In the genomic region with DNA sequence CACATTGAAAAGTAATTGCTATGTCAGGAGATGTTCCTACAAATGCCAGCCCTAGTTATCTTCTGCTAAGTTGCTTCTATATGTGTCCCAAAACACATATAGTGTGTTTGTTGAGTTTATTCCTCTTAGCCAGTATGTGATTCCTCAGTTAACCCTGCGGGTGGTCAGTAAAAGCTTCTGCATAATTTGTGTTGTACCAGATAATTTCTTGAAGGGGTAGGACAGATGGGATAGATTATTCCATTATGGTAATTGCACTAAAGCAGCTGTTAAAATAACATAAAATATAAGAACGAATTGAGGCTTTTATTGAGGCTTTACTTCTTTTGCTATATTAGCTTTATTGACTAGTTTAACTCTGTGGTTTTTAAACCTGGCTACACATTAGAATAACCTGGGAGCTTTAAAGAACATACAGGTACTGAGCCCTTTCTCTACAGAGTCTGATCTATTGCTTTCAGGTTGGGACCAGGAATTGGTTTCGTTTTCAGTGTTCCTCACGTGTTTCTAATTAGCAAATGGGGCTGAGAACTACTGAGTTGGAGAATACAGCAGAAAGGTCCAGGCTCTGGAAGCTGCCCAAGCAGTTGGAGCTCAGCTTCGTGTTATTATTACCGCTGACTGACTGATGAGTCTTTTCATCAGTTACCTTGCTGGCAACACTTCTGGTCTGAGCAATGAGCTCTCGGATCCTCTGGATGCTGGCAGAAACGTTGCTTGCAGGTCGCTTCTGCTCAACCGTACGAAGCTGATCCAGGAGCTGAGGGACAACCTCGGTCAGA, we compare ENCODE assay signal across 11 cellular contexts. TPM values are rescaled to one million over a fixed set of nuclear protein-coding genes. Genes with fewer than 3 reads are reported as not detected.
DNase-seq lines count a peak whose midpoint lies in the region; ATAC-seq and TF ChIP-seq lines count a peak whose summit lies in the region.
"Had no signal": no experiment of that assay in that cellular context is flagged by ENCODE, and none has a peak within 500 bp of the region (broad histone marks: within the 10 kb centered on the region; RNA-seq: fewer than 3 reads in every experiment).

No MANE protein-coding gene starts in this region.

- no peak overlapping the region for H3K27ac Mint-ChIP-seq in MCF 10A (ENCODE audit: low read depth, unreplicated experiment)
- H3K27ac Mint-ChIP-seq: stimulated activated naive CD8-positive, alpha-beta T cell treated with anti-CD3 and anti-CD28 coated beads, Interleukin-15, amount 100 ng/mL, for 72 hours had no signal

- no peaks in the 10 kb centered on the region for H3K36me3 ChIP-seq in breast epithelium
- H3K36me3 ChIP-seq: prostate gland had no signal

- no peaks in the 10 kb centered on the region for H3K9me3 Mint-ChIP-seq in MCF 10A (ENCODE audit: unreplicated experiment)
- H3K9me3 Mint-ChIP-seq: stimulated activated naive CD8-positive, alpha-beta T cell treated with anti-CD3 and anti-CD28 coated beads, Interleukin-15, amount 100 ng/mL, for 72 hours had no signal

- H3K4me1 Mint-ChIP-seq in MCF 10A (ENCODE audit: insufficient read depth, unreplicated experiment), result no peaks in the 10 kb centered on the region
- H3K4me1 Mint-ChIP-seq: stimulated activated naive CD8-positive, alpha-beta T cell treated with anti-CD3 and anti-CD28 coated beads, Interleukin-15, amount 100 ng/mL, for 72 hours had no signal

- BruUV-seq in MCF 10A (replicated peaks; lab: Mats Ljungman, UMichigan), result no TSS peak

- DNase-seq in breast epithelium (ENCODE audit: low spot score in 2 of 2) (no peak), MCF 10A (ENCODE audit: unreplicated experiment) (no peak), NCI-H446 (lab: John Stamatoyannopoulos, UW) (peak; percentile 9 to 52), dedifferentiated amniotic fluid mesenchymal stem cell (ENCODE audit: extremely low spot score) (peak; percentile 21), activated T-cell treated with anti-CD3 and anti-CD28 coated beads for 4 hours (no peak)
- DNase-seq in activated T-cell treated with anti-CD3 and anti-CD28 coated beads, Interleukin-2, amount 50 U/mL, for 1 hour, result no peak
- DNase-seq in activated CD4-positive, alpha-beta T cell treated with anti-CD3 and anti-CD28 coated beads, Interleukin-2, amount 50 U/mL, for 1 hour, result no peak
- DNase-seq: effector memory CD4-positive, alpha-beta T cell; stimulated activated naive CD8-positive, alpha-beta T cell treated with anti-CD3 and anti-CD28 coated beads, Interleukin-15, amount 100 ng/mL, for 72 hours had no signal

- no peaks in the 10 kb centered on the region for H3K27me3 Mint-ChIP-seq in MCF 10A (ENCODE audit: insufficient read depth, unreplicated experiment)

- ATAC-seq in GM18511 (IDR thresholded peaks at IDR 0.05; ENCODE audit: unreplicated experiment), result no peak
- ATAC-seq: stimulated activated naive CD8-positive, alpha-beta T cell treated with anti-CD3 and anti-CD28 coated beads, Interleukin-15, amount 100 ng/mL, for 72 hours had no signal

- intact Hi-C loops in breast epithelium (cut with DNase I; ENCODE audit: low total_unique reads) (no loop called here), MCF 10A (cut with micrococcal nuclease) (no loop called here)

- no peak for TF ChIP-seq POLR2A in breast epithelium (IDR thresholded peaks at IDR 0.05)

- H3K36me3 Mint-ChIP-seq in MCF 10A (ENCODE audit: insufficient read depth, unreplicated experiment), result no peaks in the 10 kb centered on the region

- no peaks in the 10 kb centered on the region for H3K4me1 ChIP-seq in breast epithelium
- H3K4me1 ChIP-seq: prostate gland had no signal

- peak overlapping the region; percentile 14 to 32 for H3K27ac ChIP-seq in breast epithelium

- CTCF ChIA-PET in MCF 10A (lab: Yijun Ruan, JAX), result interaction anchor here (0.6 to 1.6 kb wide), 5 partner anchors 17 to 107 kb away, joined by 3 to 8 read pairs (median 4); no protein-coding TSS in a partner anchor

- H3K4me3 ChIP-seq in breast epithelium, result peak overlapping the region in 1 of 3 donors; percentile 7
- H3K4me3 ChIP-seq: prostate gland had no signal

- TF ChIP-seq CTCF in breast epithelium (IDR thresholded peaks at IDR 0.05) (no peak), MCF 10A (IDR thresholded peaks at IDR 0.05; ENCODE audit: unreplicated experiment) (no peak)

- POLR2A ChIA-PET in MCF 10A (lab: Yijun Ruan, JAX), result no interaction called here

- no peaks in the 10 kb centered on the region for H3K27me3 ChIP-seq in breast epithelium

- H3K4me3 Mint-ChIP-seq in MCF 10A (ENCODE audit: unreplicated experiment), result no peak overlapping the region
- H3K4me3 Mint-ChIP-seq: stimulated activated naive CD8-positive, alpha-beta T cell treated with anti-CD3 and anti-CD28 coated beads, Interleukin-15, amount 100 ng/mL, for 72 hours had no signal

- no peaks in the 10 kb centered on the region for H3K9me3 ChIP-seq in breast epithelium
- H3K9me3 ChIP-seq: prostate gland had no signal

RNA-seq across cellular contexts. Expression of gene FAM229B, which starts 56.9 kb away (rescaled TPM):
- total RNA-seq in breast epithelium (10 to 100 TPM in 2 of 3 donors, 1 to 10 TPM in 1; 6.3 to 12.5 (median 10.9) TPM), MCF 10A (2022) (10.8 and 11.3 TPM in 2 replicates)

RNA-seq across cellular contexts. Expression of gene TUBE1, which starts 57.1 kb away (rescaled TPM):
- total RNA-seq in breast epithelium (10 to 100 TPM; 27.7 to 72.4 (median 48.2) TPM), MCF 10A (2022) (42.9 and 47.7 TPM in 2 replicates)

Comparison
In these comparisons a context has a peak if more than half of its experiments do, and no peak if none do; other contexts are left out.
1. DNase-seq: peak in NCI-H446 (2 of 2) and dedifferentiated amniotic fluid mesenchymal stem cell (single experiment); none in breast epithelium (0 of 2), MCF 10A (single experiment), activated T-cell treated with anti-CD3 and anti-CD28 coated beads, Interleukin-2, amount 50 U/mL, for 1 hour (single experiment), activated T-cell treated with anti-CD3 and anti-CD28 coated beads for 4 hours (single experiment) and activated CD4-positive, alpha-beta T cell treated with anti-CD3 and anti-CD28 coated beads, Interleukin-2, amount 50 U/mL, for 1 hour (single experiment).